18 cellular contexts compared by ENCODE assay signal in the genomic region with DNA sequence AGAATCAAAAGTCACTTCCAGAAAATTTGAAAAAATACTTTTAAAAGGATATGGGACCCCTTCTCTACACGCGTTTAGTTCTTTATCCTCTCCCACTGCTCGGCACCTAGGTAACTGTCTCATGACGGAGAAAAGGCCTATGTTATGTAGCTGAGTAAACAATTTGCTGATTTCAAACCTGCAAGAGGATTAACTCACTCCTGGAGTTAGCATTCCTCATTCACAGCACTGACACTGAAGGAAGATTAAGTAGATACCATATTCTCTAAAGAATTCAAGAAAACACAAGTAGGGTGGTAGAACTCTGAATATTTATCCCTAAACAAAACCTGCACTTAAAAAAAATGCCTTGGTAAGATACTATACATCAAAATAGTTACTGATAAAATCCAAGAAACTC. TPM values are rescaled to one million over a fixed set of nuclear protein-coding genes. Genes with fewer than 3 reads are reported as not detected.
DNase-seq lines count a peak whose midpoint lies in the region; TF ChIP-seq lines count a peak whose summit lies in the region.
"Had no signal": no experiment of that assay in that cellular context is flagged by ENCODE, and none has a peak within 500 bp of the region (broad histone marks: within the 10 kb centered on the region; RNA-seq: fewer than 3 reads in every experiment).

No MANE protein-coding gene starts in this region.

- POLR2A ChIA-PET in A673 (lab: Charles Lee; ENCODE audit: low non-redundant PET) = no interaction called here

- H3K36me3 Mint-ChIP-seq in nephron progenitor cell (ENCODE audit: low read depth) (peaks cover 83% of the 10 kb centered on the region), type B pancreatic cell (peaks cover 6% of the 10 kb centered on the region)
- H3K36me3 Mint-ChIP-seq: CD4-positive, alpha-beta memory T cell had no signal

- BruUV-seq in A673 (replicated peaks; lab: Mats Ljungman, UMichigan) = no TSS peak

- no peaks in the 10 kb centered on the region for H3K27me3 Mint-ChIP-seq in nephron progenitor cell (ENCODE audit: low read depth, poor library complexity)
- H3K27me3 Mint-ChIP-seq in type B pancreatic cell = no peaks in the 10 kb centered on the region

- peaks cover 11% of the 10 kb centered on the region; the same call in 1 of the 2 replicates for H3K79me2 ChIP-seq in OCI-LY3 (ENCODE audit: low read length)

- H3K36me3 ChIP-seq in OCI-LY3 (replicated peaks; ENCODE audit: low read depth, low read length) = no peaks in the 10 kb centered on the region
- no peaks in the 10 kb centered on the region for H3K36me3 ChIP-seq in A673 (ENCODE audit: insufficient read depth, low read length, poor library complexity, severe bottlenecking)

- H3K4me1 Mint-ChIP-seq in nephron progenitor cell (peaks cover 9% of the 10 kb centered on the region), type B pancreatic cell (ENCODE audit: unreplicated experiment) (peaks cover 9% of the 10 kb centered on the region)
- H3K4me1 Mint-ChIP-seq: B cell; CD4-positive, alpha-beta memory T cell had no signal

- no peaks in the 10 kb centered on the region for H4K20me1 ChIP-seq in OCI-LY3 (ENCODE audit: insufficient read depth, low read length)

- H3K4me1 ChIP-seq in OCI-LY3 (ENCODE audit: low read length) (peaks cover 67% of the 10 kb centered on the region), A673 (ENCODE audit: insufficient read depth, low read length, poor library complexity, severe bottlenecking) (no peaks in the 10 kb centered on the region)

- peak overlapping the region; percentile 77 for H3K4me2 ChIP-seq in OCI-LY3 (ENCODE audit: low read length)

- no peaks in the 10 kb centered on the region for H3K27me3 ChIP-seq in OCI-LY3 (ENCODE audit: low read depth, low read length)
- peaks cover 7% of the 10 kb centered on the region for H3K27me3 ChIP-seq in A673 (replicated peaks; ENCODE audit: insufficient read depth, low read depth, low read length, poor library complexity)

- H3K27ac Mint-ChIP-seq in nephron progenitor cell (peak overlapping the region; percentile 38), type B pancreatic cell (peak overlapping the region; percentile 4)
- H3K27ac Mint-ChIP-seq: B cell; CD4-positive, alpha-beta memory T cell had no signal

- TF ChIP-seq CTCF in OCI-LY3 (IDR thresholded peaks at IDR 0.05; ENCODE audit: low read depth, low read length) (no peak), nephron progenitor cell (IDR thresholded peaks at IDR 0.05) (no peak), type B pancreatic cell (conservative IDR thresholded peaks at IDR 0.05) (no peak), A673 (conservative IDR thresholded peaks at IDR 0.05; ENCODE audit: low read depth, low read length) (no peak)

- intact Hi-C loops in A673 (cut with micrococcal nuclease; ENCODE audit: unreplicated experiment) = no loop called here

- H3K9me3 ChIP-seq in OCI-LY3 (ENCODE audit: insufficient read depth, low read length) (no peaks in the 10 kb centered on the region), A673 (ENCODE audit: low read depth, low read length, poor library complexity, severe bottlenecking) (no peaks in the 10 kb centered on the region)

- H3K9me3 Mint-ChIP-seq in nephron progenitor cell (no peaks in the 10 kb centered on the region), type B pancreatic cell (no peaks in the 10 kb centered on the region)
- H3K9me3 Mint-ChIP-seq: CD4-positive, alpha-beta memory T cell had no signal

- peak overlapping the region; percentile 68 for H3K9ac ChIP-seq in OCI-LY3 (ENCODE audit: low read length)
- H3K9ac ChIP-seq: GM23248 had no signal

- no peak overlapping the region for H3K4me3 Mint-ChIP-seq in nephron progenitor cell
- no peak overlapping the region for H3K4me3 Mint-ChIP-seq in type B pancreatic cell
- H3K4me3 Mint-ChIP-seq: B cell; CD4-positive, alpha-beta memory T cell had no signal

- CTCF ChIA-PET in A673 (lab: Charles Lee) = no interaction called here

- H3K27ac ChIP-seq in OCI-LY3 (ENCODE audit: low read length) (peak overlapping the region; percentile 88), A673 (ENCODE audit: low read depth, low read length, poor library complexity, severe bottlenecking) (no peak overlapping the region)
- H3K27ac ChIP-seq: 22Rv1, GM23248 had no signal

- DNase-seq in NCI-H82 (lab: John Stamatoyannopoulos, UW) = peak; percentile 26
- no peak for DNase-seq in NCI-H82 treated with DMSO at 0.1 percent for 48 hours (lab: John Stamatoyannopoulos, UW; ENCODE audit: unreplicated experiment)
- DNase-seq in nephron progenitor cell = no peak
- DNase-seq in type B pancreatic cell (ENCODE audit: extremely low spot score, unreplicated experiment) = no peak
- DNase-seq in A673 (ENCODE audit: low spot score) = no peak
- no peak for DNase-seq in stimulated activated CD4-positive, alpha-beta T cell treated with anti-CD3 and anti-CD28 coated beads, Interleukin-15, amount 100 ng/mL, for 24 hours
- no peak for DNase-seq in activated CD8-positive, alpha-beta memory T cell treated with anti-CD3 and anti-CD28 coated beads for 24 hours
- DNase-seq: ACHN; C1 segment of cervical spinal cord; CD4-positive, alpha-beta memory T cell; COR-L47; DND-41; GF-D8; GM23248; IMR-90 had no signal

- H3K4me3 ChIP-seq in OCI-LY3 (ENCODE audit: low read length) = peak overlapping the region; percentile 73
- H3K4me3 ChIP-seq in A673 (ENCODE audit: low read depth, low read length, poor library complexity, severe bottlenecking) = no peak overlapping the region
- H3K4me3 ChIP-seq: GM23248 had no signal

- H2AFZ ChIP-seq in OCI-LY3 (ENCODE audit: low read depth, low read length) = peak overlapping the region; percentile 71
- H2AFZ ChIP-seq: GM23248 had no signal

RNA-seq across cellular contexts. Expression of a gene that starts 30.3 kb away (rescaled TPM):
- total RNA-seq in type B pancreatic cell (ENCODE audit: low replicate concordance) (7.7 and 29.0 TPM in 2 replicates), A673 (2021) (5.7 and 6.8 TPM in 2 replicates)
- total RNA-seq: CD4-positive, alpha-beta memory T cell had no signal
